In genomic region chr16:14125708-14126107, GRCh38 we compare ENCODE assay signal across 28 cellular contexts.
"Had no signal": no experiment of that assay in that cellular context is flagged by ENCODE, and none has a peak within 500 bp of the region (broad histone marks: within the 10 kb centered on the region; RNA-seq: fewer than 3 reads in every experiment).

No MANE protein-coding gene starts in this region.

- DNase-seq: activated CD4-positive, alpha-beta T cell treated with anti-CD3 and anti-CD28 coated beads for 4 hours; activated CD4-positive, alpha-beta T cell treated with anti-CD3 and anti-CD28 coated beads, Interleukin-2, amount 50 U/mL, for 4 hours; activated CD4-positive, CD25-positive, alpha-beta regulatory T cell; activated naive CD4-positive, alpha-beta T cell; activated T-cell treated with anti-CD3 and anti-CD28 coated beads for 4 hours; activated T-cell treated with anti-CD3 and anti-CD28 coated beads, Interleukin-2, amount 50 U/mL, for 72 hours; aorta; body of pancreas; dorsolateral prefrontal cortex; effector memory CD4-positive, alpha-beta T cell; head of caudate nucleus; hypothalamus; immature natural killer cell; kidney; left colon; lower lobe of right lung; mesenchymal stem cell; natural killer cell; pancreas; stimulated activated naive CD4-positive, alpha-beta T cell; T-helper 1 cell; tibial artery; upper lobe of right lung had no signal

- H3K36me3 ChIP-seq: lower lobe of right lung, neutrophil, pancreas, right atrium auricular region, suprapubic skin, tibial artery, upper lobe of right lung had no signal

- ATAC-seq: activated naive CD4-positive, alpha-beta T cell treated with anti-CD3 and anti-CD28 coated beads, Interleukin-2, amount 50 U/mL, for 72 hours; activated T-cell treated with anti-CD3 and anti-CD28 coated beads, Interleukin-2, amount 50 U/mL, for 72 hours; body of pancreas; left colon; lower lobe of right lung; natural killer cell; upper lobe of right lung had no signal

- H3K27ac Mint-ChIP-seq: activated naive CD4-positive, alpha-beta T cell treated with anti-CD3 and anti-CD28 coated beads, Interleukin-2, amount 50 U/mL, for 72 hours; activated T-cell treated with anti-CD3 and anti-CD28 coated beads, Interleukin-2, amount 50 U/mL, for 72 hours; immature natural killer cell; natural killer cell; T-helper 2 cell treated with Interferon-gamma antibody and Interleukin-4, amounts not matched to agents 5 μg/mL and 100 μg/mL, for 36 hours had no signal

- H3K4me3 Mint-ChIP-seq: activated T-cell treated with anti-CD3 and anti-CD28 coated beads, Interleukin-2, amount 50 U/mL, for 72 hours; immature natural killer cell; natural killer cell; T-helper 2 cell treated with Interferon-gamma antibody and Interleukin-4, amounts not matched to agents 5 μg/mL and 100 μg/mL, for 36 hours had no signal

- H3K9me3 Mint-ChIP-seq: natural killer cell; T-helper 2 cell treated with Interferon-gamma antibody and Interleukin-4, amounts not matched to agents 5 μg/mL and 100 μg/mL, for 36 hours had no signal

- H3K27me3 ChIP-seq: body of pancreas, dorsolateral prefrontal cortex, neutrophil, pancreas, right atrium auricular region, suprapubic skin, tibial artery, upper lobe of right lung had no signal

- H3K4me1 Mint-ChIP-seq: immature natural killer cell had no signal

- H3K36me3 Mint-ChIP-seq: activated naive CD4-positive, alpha-beta T cell treated with anti-CD3 and anti-CD28 coated beads, Interleukin-2, amount 50 U/mL, for 72 hours; immature natural killer cell; natural killer cell had no signal

- H3K4me3 ChIP-seq: body of pancreas, dorsolateral prefrontal cortex, lower lobe of right lung, pancreas, right atrium auricular region, suprapubic skin, tibial artery, upper lobe of right lung had no signal

- H3K27ac ChIP-seq: lower lobe of right lung, neutrophil, pancreas, right atrium auricular region, suprapubic skin, tibial artery, upper lobe of right lung had no signal

- H3K9me3 ChIP-seq: body of pancreas, lower lobe of right lung, neutrophil, pancreas, right atrium auricular region, suprapubic skin, tibial artery, upper lobe of right lung had no signal
